ENCODE assay signal across 15 cellular contexts in the genomic region with DNA sequence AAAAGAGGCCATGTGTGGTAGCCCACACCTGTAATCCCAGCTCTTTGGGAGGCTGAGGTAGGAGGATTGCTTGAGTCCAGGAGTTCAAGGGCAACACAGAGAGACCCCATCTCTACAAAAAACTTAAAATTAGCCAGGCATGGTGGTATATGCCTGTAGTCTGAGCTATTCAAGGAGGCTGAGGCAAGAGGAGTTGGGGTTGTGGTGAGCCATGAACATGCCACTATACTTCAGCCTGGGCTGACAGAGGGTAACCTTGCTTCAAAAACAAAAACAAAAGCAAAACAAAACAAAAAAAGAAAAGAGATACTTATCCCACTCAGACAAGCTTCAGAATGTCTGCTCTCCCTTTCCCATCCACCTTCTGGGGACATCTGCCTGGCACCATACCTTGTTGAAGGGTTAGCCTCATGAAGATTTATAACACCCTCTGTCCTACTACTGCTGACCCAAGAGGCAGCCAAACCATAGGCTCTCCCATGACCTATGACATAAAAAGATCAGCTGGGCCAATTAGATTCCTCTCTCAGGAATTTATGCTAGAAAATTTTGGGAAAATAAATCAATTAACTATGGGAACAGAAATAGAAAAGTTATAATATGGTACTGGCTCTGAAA. TPM values are rescaled to one million over a fixed set of nuclear protein-coding genes. Genes with fewer than 3 reads are reported as not detected.
DNase-seq lines count a peak whose midpoint lies in the region; ATAC-seq and TF ChIP-seq lines count a peak whose summit lies in the region.
"Had no signal": no experiment of that assay in that cellular context is flagged by ENCODE, and none has a peak within 500 bp of the region (broad histone marks: within the 10 kb centered on the region; RNA-seq: fewer than 3 reads in every experiment).

No MANE protein-coding gene starts in this region.

- peak overlapping the region; percentile 46 for H3K4ac ChIP-seq in trophoblast cell (ENCODE audit: low read depth, low read length)

- no peak for TF ChIP-seq CTCF in DND-41 (IDR thresholded peaks at IDR 0.05; ENCODE audit: borderline replicate concordance, extremely low read depth, low read length, poor library complexity, severe bottlenecking)

- H3K36me3 ChIP-seq in DND-41 (ENCODE audit: insufficient read depth, low read length) (peaks cover 81% of the 10 kb centered on the region), trophoblast cell (ENCODE audit: control insufficient read depth in 1 of 2, insufficient read depth in 2 of 2, low read length in 2 of 2) (peaks cover 12% of the 10 kb centered on the region in 2 experiments)

- H3K4me3 ChIP-seq in DND-41 (ENCODE audit: low read depth in 1 of 2, low read length in 2 of 2) (no peak overlapping the region), trophoblast cell (ENCODE audit: low read depth, low read length) (no peak overlapping the region)
- H3K4me3 ChIP-seq: A549 had no signal

- no peak overlapping the region for H3K14ac ChIP-seq in trophoblast cell (ENCODE audit: low read length)

- H2BK5ac ChIP-seq in trophoblast cell (ENCODE audit: low read depth, low read length, poor library complexity), result peak overlapping the region; percentile 40

- peaks cover 46% of the 10 kb centered on the region for H3K79me2 ChIP-seq in DND-41 (ENCODE audit: insufficient read depth, low read length)
- H3K79me2 ChIP-seq in trophoblast cell (ENCODE audit: control insufficient read depth, insufficient read depth, low read length, poor library complexity), result no peaks in the 10 kb centered on the region

- H3K23ac ChIP-seq in trophoblast cell (ENCODE audit: low read length), result no peak overlapping the region

- no peaks in the 10 kb centered on the region; the same call in 1 of the 2 replicates for H4K20me1 ChIP-seq in DND-41 (ENCODE audit: insufficient read depth, low read length)

- H3K4me1 ChIP-seq in DND-41 (ENCODE audit: insufficient read depth, low read length), result no peaks in the 10 kb centered on the region
- no peaks in the 10 kb centered on the region for H3K4me1 ChIP-seq in trophoblast cell (ENCODE audit: control insufficient read depth in 1 of 2, insufficient read depth in 2 of 2, low read length in 2 of 2)
- H3K4me1 ChIP-seq: A549 had no signal

- no peak overlapping the region for H4K12ac ChIP-seq in trophoblast cell (ENCODE audit: low read depth, low read length)

- ATAC-seq in activated CD8-positive, alpha-beta memory T cell treated with anti-CD3 and anti-CD28 coated beads, Interleukin-2, amount 10 ng/mL, durations not matched to agents 7 days and 5 days, result peak; percentile 74
- ATAC-seq in DND-41 (ENCODE audit: insufficient read depth, low read depth) (peak; percentile 39; the same call in 1 of the 3 replicates), T-cell (replicated peaks in 1 of 4) (no peak), HG03520 (IDR thresholded peaks at IDR 0.05; ENCODE audit: unreplicated experiment) (no peak)
- ATAC-seq: A549, HCT116, PC-3 had no signal

- peak; percentile 52 for DNase-seq in activated CD8-positive, alpha-beta memory T cell treated with anti-CD3 and anti-CD28 coated beads, Interleukin-2, amount 10 ng/mL, durations not matched to agents 7 days and 5 days
- no peak for DNase-seq in activated CD8-positive, alpha-beta memory T cell treated with anti-CD3 and anti-CD28 coated beads, Interleukin-2, amount 50 U/mL, for 48 hours
- DNase-seq in DND-41 (no peak), T-cell (no peak), trophoblast cell (no peak), NCI-H1105 treated with DMSO at 0.1 percent for 48 hours (lab: John Stamatoyannopoulos, UW) (no peak)
- DNase-seq: Calu3, NCI-H1048, NCI-H1694, NCI-H69, PC-3 had no signal

- H3K4me2 ChIP-seq in DND-41 (ENCODE audit: insufficient read depth, low read length) (no peak overlapping the region), trophoblast cell (ENCODE audit: low read length) (no peak overlapping the region)
- H3K4me2 ChIP-seq: A549 had no signal

- H4K91ac ChIP-seq in trophoblast cell (ENCODE audit: low read depth, low read length), result no peak overlapping the region

- H3K4me1 Mint-ChIP-seq in activated CD8-positive, alpha-beta memory T cell treated with anti-CD3 and anti-CD28 coated beads, Interleukin-2, amount 10 ng/mL, durations not matched to agents 7 days and 5 days, result peaks cover 18% of the 10 kb centered on the region
- H3K4me1 Mint-ChIP-seq in T-cell, result peaks cover 21 to 28% (median 21%) of the 10 kb centered on the region in 3 donors

- no peak overlapping the region for H4K8ac ChIP-seq in trophoblast cell (ENCODE audit: low read depth, low read length)

- H3K27me3 ChIP-seq in DND-41 (ENCODE audit: insufficient read depth, low read length, poor library complexity) (no peaks in the 10 kb centered on the region), trophoblast cell (ENCODE audit: insufficient read depth, low read length) (no peaks in the 10 kb centered on the region)

- no peak overlapping the region for H2BK12ac ChIP-seq in trophoblast cell (ENCODE audit: low read length)

- no peak overlapping the region for H2AK5ac ChIP-seq in trophoblast cell (ENCODE audit: low read length)

- no peaks in the 10 kb centered on the region for H3K79me1 ChIP-seq in trophoblast cell (ENCODE audit: low read length)

- POLR2A ChIA-PET in T-cell (lab: Charles Lee), result interaction anchor here in 1 of 2 donors (1.4 kb wide), 1 partner anchor 12 kb away, joined by 5 read pairs; no protein-coding TSS in a partner anchor

- H3K4me3 Mint-ChIP-seq in activated CD8-positive, alpha-beta memory T cell treated with anti-CD3 and anti-CD28 coated beads, Interleukin-2, amount 10 ng/mL, durations not matched to agents 7 days and 5 days, result no peak overlapping the region
- no peak overlapping the region for H3K4me3 Mint-ChIP-seq in T-cell

- no peak overlapping the region for H2BK120ac ChIP-seq in trophoblast cell (ENCODE audit: insufficient read depth, low read length, poor library complexity)

- H3K27ac ChIP-seq in DND-41 (ENCODE audit: low read length), result no peak overlapping the region
- no peak overlapping the region for H3K27ac ChIP-seq in trophoblast cell (ENCODE audit: low read depth, low read length)
- H3K27ac ChIP-seq: A549, C4-2B had no signal

- peaks cover 29% of the 10 kb centered on the region for H3K36me3 Mint-ChIP-seq in activated CD8-positive, alpha-beta memory T cell treated with anti-CD3 and anti-CD28 coated beads, Interleukin-2, amount 10 ng/mL, durations not matched to agents 7 days and 5 days
- peaks cover 27% of the 10 kb centered on the region for H3K36me3 Mint-ChIP-seq in T-cell

- CTCF ChIA-PET in activated CD8-positive, alpha-beta memory T cell treated with anti-CD3 and anti-CD28 coated beads, Interleukin-2, amount 10 ng/mL, durations not matched to agents 7 days and 5 days (lab: Charles Lee), result interaction anchor here (1.1 to 1.7 kb wide), 4 partner anchors 10 to 58 kb away, joined by 3 to 4 read pairs (median 3); no protein-coding TSS in a partner anchor
- CTCF ChIA-PET in T-cell (lab: Charles Lee), result no interaction called here

- H3K27ac Mint-ChIP-seq in activated CD8-positive, alpha-beta memory T cell treated with anti-CD3 and anti-CD28 coated beads, Interleukin-2, amount 10 ng/mL, durations not matched to agents 7 days and 5 days, result peak overlapping the region; percentile 48
- peak overlapping the region; percentile 3 to 34 for H3K27ac Mint-ChIP-seq in T-cell

- no peaks in the 10 kb centered on the region for H3K27me3 Mint-ChIP-seq in activated CD8-positive, alpha-beta memory T cell treated with anti-CD3 and anti-CD28 coated beads, Interleukin-2, amount 10 ng/mL, durations not matched to agents 7 days and 5 days
- no peaks in the 10 kb centered on the region for H3K27me3 Mint-ChIP-seq in T-cell

- H3K9ac ChIP-seq in DND-41 (ENCODE audit: low read depth, low read length) (no peak overlapping the region), trophoblast cell (ENCODE audit: low read length) (no peak overlapping the region)

- H2AFZ ChIP-seq in DND-41 (ENCODE audit: low read depth, low read length) (no peak overlapping the region), trophoblast cell (ENCODE audit: insufficient read depth, low read length, poor library complexity) (no peak overlapping the region)

- H3K18ac ChIP-seq in trophoblast cell (ENCODE audit: low read length), result no peak overlapping the region

- H3K9me3 ChIP-seq in DND-41 (ENCODE audit: insufficient read depth, low read length, severe bottlenecking) (no peaks in the 10 kb centered on the region), trophoblast cell (ENCODE audit: insufficient read depth, low read depth, low read length) (no peaks in the 10 kb centered on the region)
- H3K9me3 ChIP-seq: A549 had no signal

- no peaks in the 10 kb centered on the region for H3K9me3 Mint-ChIP-seq in activated CD8-positive, alpha-beta memory T cell treated with anti-CD3 and anti-CD28 coated beads, Interleukin-2, amount 10 ng/mL, durations not matched to agents 7 days and 5 days (ENCODE audit: low read depth)
- H3K9me3 Mint-ChIP-seq in T-cell, result no peaks in the 10 kb centered on the region

RNA-seq across cellular contexts. Expression of gene TMCO1, which starts 13.2 kb away (rescaled TPM):
- 100 to 1,000 TPM in 1 of 2 experiments, 10 to 100 TPM in 1; 82.9 to 102 TPM for total RNA-seq in activated CD8-positive, alpha-beta memory T cell treated with anti-CD3 and anti-CD28 coated beads, Interleukin-2, amount 10 ng/mL, durations not matched to agents 7 days and 5 days
- total RNA-seq in T-cell, result 10 to 100 TPM; 36.2 to 67.1 (median 51.4) TPM
- 188 and 204 TPM in 2 replicates for polyA plus RNA-seq in trophoblast cell (2013)

RNA-seq across cellular contexts. Expression of gene ALDH9A1, which starts 57.1 kb away (rescaled TPM):
- total RNA-seq in activated CD8-positive, alpha-beta memory T cell treated with anti-CD3 and anti-CD28 coated beads, Interleukin-2, amount 10 ng/mL, durations not matched to agents 7 days and 5 days, result 10 to 100 TPM; 43.9 to 45.2 TPM
- 10 to 100 TPM; 30.8 to 38.5 (median 34.7) TPM for total RNA-seq in T-cell
- 27.1 and 27.4 TPM in 2 replicates for polyA plus RNA-seq in trophoblast cell (2013)

Comparison
In these comparisons a context has a peak if more than half of its experiments do, and no peak if none do; other contexts are left out.
1. ATAC-seq: peak in activated CD8-positive, alpha-beta memory T cell treated with anti-CD3 and anti-CD28 coated beads, Interleukin-2, amount 10 ng/mL, durations not matched to agents 7 days and 5 days (single experiment) and DND-41 (single experiment); none in T-cell (0 of 4) and HG03520 (single experiment).